In the genomic region with DNA sequence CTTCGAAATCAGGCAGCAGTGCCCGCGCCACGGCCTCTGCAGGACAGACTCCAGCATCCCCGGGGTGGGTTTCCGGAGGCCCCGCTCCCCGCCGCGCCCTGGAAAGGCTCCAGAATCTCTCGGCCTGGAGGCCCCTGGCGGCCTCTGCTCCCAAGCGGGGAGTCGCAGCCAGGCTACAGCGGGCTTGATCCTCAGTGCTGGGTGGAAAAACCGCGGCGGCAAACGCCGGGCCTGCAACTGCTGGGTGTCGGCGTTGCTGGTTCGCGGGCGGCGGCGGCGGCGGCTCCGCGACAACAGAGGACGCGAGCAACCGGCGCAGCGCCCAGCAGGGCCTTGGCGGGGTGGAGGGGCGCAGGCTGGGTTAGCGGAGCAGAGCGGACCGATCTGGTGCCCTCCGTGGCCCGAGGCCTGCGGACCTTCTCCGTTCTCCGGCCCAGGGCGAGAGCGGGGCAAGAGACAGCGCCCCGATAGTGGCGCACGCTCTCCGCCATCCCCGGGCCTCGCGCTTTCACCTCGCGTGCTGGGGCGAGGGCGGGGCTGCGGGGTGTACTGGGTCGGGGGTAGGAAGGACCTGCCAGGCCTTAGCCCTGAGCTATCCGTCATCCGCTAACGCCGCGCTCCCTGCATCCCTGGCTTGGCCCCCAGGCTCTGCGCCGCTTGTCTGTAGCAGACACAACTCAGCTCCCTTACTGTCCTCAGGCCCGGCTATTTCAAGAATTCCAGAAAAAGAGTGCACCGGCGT, we compare ENCODE assay signal across 8 cellular contexts. TPM values are rescaled to one million over a fixed set of nuclear protein-coding genes. Genes with fewer than 3 reads are reported as not detected.
DNase-seq lines count a peak whose midpoint lies in the region; TF ChIP-seq lines count a peak whose summit lies in the region.

No MANE protein-coding gene starts in this region.

- no peaks in the 10 kb centered on the region for H3K36me3 ChIP-seq in kidney epithelial cell (ENCODE audit: control insufficient read depth, insufficient read depth, low read length)

- peak overlapping the region; percentile 39 for H3K4me3 ChIP-seq in HFF-Myc (replicated peaks; ENCODE audit: low read depth, low read length)
- peak overlapping the region; percentile 41 for H3K4me3 ChIP-seq in kidney epithelial cell (ENCODE audit: low read depth, low read length)

- no peaks in the 10 kb centered on the region for H3K27me3 ChIP-seq in kidney epithelial cell (ENCODE audit: control insufficient read depth, insufficient read depth, low read length)

- no peak for TF ChIP-seq CTCF in HFF-Myc (IDR thresholded peaks at IDR 0.05; ENCODE audit: low read depth, low read length, missing control alignments)
- no peak for TF ChIP-seq CTCF in kidney epithelial cell (IDR thresholded peaks at IDR 0.05; ENCODE audit: insufficient read depth, low read length, poor library complexity, severe bottlenecking)

- peak; percentile 6 for DNase-seq in HFF-Myc (ENCODE audit: extremely low read depth, low read depth)
- DNase-seq in NCI-H1694 (lab: John Stamatoyannopoulos, UW): peak; percentile 43
- peak; percentile 80 for DNase-seq in activated CD4-positive, CD25-positive, alpha-beta regulatory T cell treated with anti-CD3 and anti-CD28 coated beads, Interleukin-2, amount 50 U/mL, for 72 hours
- DNase-seq in cerebellar cortex (ENCODE audit: low spot score): peak; percentile 73
- DNase-seq in kidney epithelial cell (ENCODE audit: low read depth): no peak
- peak; percentile 26 to 59 for DNase-seq in stimulated activated CD4-positive, alpha-beta T cell treated with anti-CD3 and anti-CD28 coated beads, Interleukin-1b, Interleukin-23, amount 100 ng/mL, for 1 hour (ENCODE audit: low read depth in 2 of 2)
- no peak for DNase-seq in epidermal melanocyte (ENCODE audit: insufficient read length, low spot score)

- TF ChIP-seq POLR2A in GM10847 (IDR thresholded peaks at IDR 0.05; ENCODE audit: extremely low read depth, insufficient read length): peak; percentile 73

RNA-seq across cellular contexts. Expression of a gene that starts 3.4 kb away (rescaled TPM):
- 30.2 and 35.8 TPM in 2 replicates for total RNA-seq in kidney epithelial cell

RNA-seq across cellular contexts. Expression of a gene that starts 57.1 kb away (rescaled TPM):
- total RNA-seq in kidney epithelial cell: not detected in 2 replicates

Comparison
In these comparisons a context has a peak if more than half of its experiments do, and no peak if none do; other contexts are left out.
1. DNase-seq: peak in HFF-Myc (single experiment), NCI-H1694 (single experiment), activated CD4-positive, CD25-positive, alpha-beta regulatory T cell treated with anti-CD3 and anti-CD28 coated beads, Interleukin-2, amount 50 U/mL, for 72 hours (single experiment), cerebellar cortex (single experiment) and stimulated activated CD4-positive, alpha-beta T cell treated with anti-CD3 and anti-CD28 coated beads, Interleukin-1b, Interleukin-23, amount 100 ng/mL, for 1 hour (2 of 2); none in kidney epithelial cell (single experiment) and epidermal melanocyte (single experiment).